1 cellular context compared by ENCODE assay signal in genomic region chr5:81426347-81426746, GRCh38.
TF ChIP-seq lines count a peak whose summit lies in the region.

No MANE protein-coding gene starts in this region.

TF ChIP-seq in endothelial cell of umbilical vein, 7 proteins besides CTCF, POLR2A, EP300 and RAD21 (continued from another document):
- no peak for TF ChIP-seq MAX (IDR thresholded peaks at IDR 0.05; ENCODE audit: insufficient read depth, insufficient read length)
- TF ChIP-seq FOS (IDR thresholded peaks at IDR 0.05; ENCODE audit: borderline replicate concordance, insufficient read depth, low read length): no peak
- TF ChIP-seq POLR2AphosphoS5 (IDR thresholded peaks at IDR 0.05; ENCODE audit: insufficient read depth, low read depth, low read length): no peak
- TF ChIP-seq JUN (IDR thresholded peaks at IDR 0.05; ENCODE audit: borderline replicate concordance, insufficient read depth, insufficient read length, low read depth): no peak
- TF ChIP-seq MYC (IDR thresholded peaks at IDR 0.05; ENCODE audit: low read depth, low read length): no peak
- TF ChIP-seq GATA2 (IDR thresholded peaks at IDR 0.05; ENCODE audit: insufficient read depth, insufficient read length, low read depth, low read length): no peak
